In genomic region chr2:45237850-45238542, GRCh38 we compare ENCODE assay signal across 1 cellular context.
TF ChIP-seq lines count a peak whose summit lies in the region.

No MANE protein-coding gene starts in this region.

TF ChIP-seq in HepG2, 621 proteins besides CTCF, POLR2A, EP300 and RAD21 (continued from another document):
- TF ChIP-seq ZNF318 (CRISPR knock-in tag; IDR thresholded peaks at IDR 0.05) (no peak), CEBPG (CRISPR knock-in tag; IDR thresholded peaks at IDR 0.05) (peak; percentile 46), GATAD2A (CRISPR knock-in tag; IDR thresholded peaks at IDR 0.05) (peak; percentile 43), ZFX (CRISPR knock-in tag; IDR thresholded peaks at IDR 0.05; ENCODE audit: low read depth) (0 out of 2 replicates have a peak, but pooled peaks have one; percentile 19), ZSCAN9 (CRISPR knock-in tag; IDR thresholded peaks at IDR 0.05; ENCODE audit: borderline replicate concordance) (0 out of 2 replicates have a peak, but pooled peaks have one; percentile 24), ARID5B (CRISPR knock-in tag; IDR thresholded peaks at IDR 0.05) (peak; percentile 59; the same call in 1 of the 2 replicates), FOXA3 (CRISPR knock-in tag; IDR thresholded peaks at IDR 0.05) (peak; percentile 51), POLR2G (IDR thresholded peaks at IDR 0.05; ENCODE audit: low read depth, low read length) (peak; percentile 43; the same call in 1 of the 2 replicates), HMG20B (CRISPR knock-in tag; conservative IDR thresholded peaks at IDR 0.05) (0 out of 2 replicates have a peak, but pooled peaks have one; percentile 19), FOXP1 (IDR thresholded peaks at IDR 0.05) (no peak), FOXP1 (CRISPR knock-in tag; IDR thresholded peaks at IDR 0.05) (peak; percentile 9; the same call in 1 of the 2 replicates), HDAC2 (CRISPR knock-in tag; IDR thresholded peaks at IDR 0.05) (0 out of 2 replicates have a peak, but pooled peaks have one; percentile 21), ZNF644 (CRISPR knock-in tag; IDR thresholded peaks at IDR 0.05; ENCODE audit: low read depth) (peak; percentile 80), ZNF530 (CRISPR knock-in tag; IDR thresholded peaks at IDR 0.05; ENCODE audit: low read depth) (no peak), CBFB (CRISPR knock-in tag; IDR thresholded peaks at IDR 0.05) (0 out of 2 replicates have a peak, but pooled peaks have one; percentile 27), ZNF746 (CRISPR knock-in tag; IDR thresholded peaks at IDR 0.05) (no peak), NFE2 (CRISPR knock-in tag; IDR thresholded peaks at IDR 0.05) (peak; percentile 87), RFX5 (IDR thresholded peaks at IDR 0.05; ENCODE audit: low read depth, low read length) (peak; percentile 74; the same call in 1 of the 2 replicates), RXRB (CRISPR knock-in tag; IDR thresholded peaks at IDR 0.05; ENCODE audit: borderline replicate concordance) (peak; percentile 34; the same call in 1 of the 2 replicates), RXRA (CRISPR knock-in tag; IDR thresholded peaks at IDR 0.05) (peak; percentile 34; the same call in 1 of the 2 replicates), SAP130 (CRISPR knock-in tag; IDR thresholded peaks at IDR 0.05; ENCODE audit: low read depth) (peak; percentile 44; the same call in 1 of the 2 replicates), ZNF331 (CRISPR knock-in tag; IDR thresholded peaks at IDR 0.05) (0 out of 2 replicates have a peak, but pooled peaks have one; percentile 29), FOSL2 (CRISPR knock-in tag; IDR thresholded peaks at IDR 0.05) (peak; percentile 95), ATF3 (CRISPR knock-in tag; IDR thresholded peaks at IDR 0.05) (peak; percentile 32; the same call in 1 of the 2 replicates), KLF11 (CRISPR knock-in tag; IDR thresholded peaks at IDR 0.05) (0 out of 2 replicates have a peak, but pooled peaks have one; percentile 37), ZNF567 (CRISPR knock-in tag; IDR thresholded peaks at IDR 0.05; ENCODE audit: borderline replicate concordance) (no peak), ZNF691 (CRISPR knock-in tag; IDR thresholded peaks at IDR 0.05; ENCODE audit: borderline replicate concordance, low read depth) (no peak), SMC3 (IDR thresholded peaks at IDR 0.05; ENCODE audit: low read length) (peak; percentile 17), ATF4 (CRISPR knock-in tag; IDR thresholded peaks at IDR 0.05) (peak in 1 of 2 experiments; percentile 74; a peak in 2 of 4 replicates), ELF3 (CRISPR knock-in tag; IDR thresholded peaks at IDR 0.05) (peak; percentile 18; the same call in 1 of the 2 replicates), CREB1 (IDR thresholded peaks at IDR 0.05) (no peak), CREB1 (CRISPR knock-in tag; IDR thresholded peaks at IDR 0.05) (0 out of 2 replicates have a peak, but pooled peaks have one; percentile 13)
- TF ChIP-seq, protein P1, sequence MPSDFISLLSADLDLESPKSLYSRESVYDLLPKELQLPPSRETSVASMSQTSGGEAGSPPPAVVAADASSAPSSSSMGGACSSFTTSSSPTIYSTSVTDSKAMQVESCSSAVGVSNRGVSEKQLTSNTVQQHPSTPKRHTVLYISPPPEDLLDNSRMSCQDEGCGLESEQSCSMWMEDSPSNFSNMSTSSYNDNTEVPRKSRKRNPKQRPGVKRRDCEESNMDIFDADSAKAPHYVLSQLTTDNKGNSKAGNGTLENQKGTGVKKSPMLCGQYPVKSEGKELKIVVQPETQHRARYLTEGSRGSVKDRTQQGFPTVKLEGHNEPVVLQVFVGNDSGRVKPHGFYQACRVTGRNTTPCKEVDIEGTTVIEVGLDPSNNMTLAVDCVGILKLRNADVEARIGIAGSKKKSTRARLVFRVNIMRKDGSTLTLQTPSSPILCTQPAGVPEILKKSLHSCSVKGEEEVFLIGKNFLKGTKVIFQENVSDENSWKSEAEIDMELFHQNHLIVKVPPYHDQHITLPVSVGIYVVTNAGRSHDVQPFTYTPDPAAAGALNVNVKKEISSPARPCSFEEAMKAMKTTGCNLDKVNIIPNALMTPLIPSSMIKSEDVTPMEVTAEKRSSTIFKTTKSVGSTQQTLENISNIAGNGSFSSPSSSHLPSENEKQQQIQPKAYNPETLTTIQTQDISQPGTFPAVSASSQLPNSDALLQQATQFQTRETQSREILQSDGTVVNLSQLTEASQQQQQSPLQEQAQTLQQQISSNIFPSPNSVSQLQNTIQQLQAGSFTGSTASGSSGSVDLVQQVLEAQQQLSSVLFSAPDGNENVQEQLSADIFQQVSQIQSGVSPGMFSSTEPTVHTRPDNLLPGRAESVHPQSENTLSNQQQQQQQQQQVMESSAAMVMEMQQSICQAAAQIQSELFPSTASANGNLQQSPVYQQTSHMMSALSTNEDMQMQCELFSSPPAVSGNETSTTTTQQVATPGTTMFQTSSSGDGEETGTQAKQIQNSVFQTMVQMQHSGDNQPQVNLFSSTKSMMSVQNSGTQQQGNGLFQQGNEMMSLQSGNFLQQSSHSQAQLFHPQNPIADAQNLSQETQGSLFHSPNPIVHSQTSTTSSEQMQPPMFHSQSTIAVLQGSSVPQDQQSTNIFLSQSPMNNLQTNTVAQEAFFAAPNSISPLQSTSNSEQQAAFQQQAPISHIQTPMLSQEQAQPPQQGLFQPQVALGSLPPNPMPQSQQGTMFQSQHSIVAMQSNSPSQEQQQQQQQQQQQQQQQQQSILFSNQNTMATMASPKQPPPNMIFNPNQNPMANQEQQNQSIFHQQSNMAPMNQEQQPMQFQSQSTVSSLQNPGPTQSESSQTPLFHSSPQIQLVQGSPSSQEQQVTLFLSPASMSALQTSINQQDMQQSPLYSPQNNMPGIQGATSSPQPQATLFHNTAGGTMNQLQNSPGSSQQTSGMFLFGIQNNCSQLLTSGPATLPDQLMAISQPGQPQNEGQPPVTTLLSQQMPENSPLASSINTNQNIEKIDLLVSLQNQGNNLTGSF (CRISPR knock-in tag; IDR thresholded peaks at IDR 0.05), result no peak
- TF ChIP-seq, protein P2, sequence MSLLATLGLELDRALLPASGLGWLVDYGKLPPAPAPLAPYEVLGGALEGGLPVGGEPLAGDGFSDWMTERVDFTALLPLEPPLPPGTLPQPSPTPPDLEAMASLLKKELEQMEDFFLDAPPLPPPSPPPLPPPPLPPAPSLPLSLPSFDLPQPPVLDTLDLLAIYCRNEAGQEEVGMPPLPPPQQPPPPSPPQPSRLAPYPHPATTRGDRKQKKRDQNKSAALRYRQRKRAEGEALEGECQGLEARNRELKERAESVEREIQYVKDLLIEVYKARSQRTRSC (CRISPR knock-in tag; IDR thresholded peaks at IDR 0.05; ENCODE audit: low read depth), result no peak
- TF ChIP-seq, protein P3, sequence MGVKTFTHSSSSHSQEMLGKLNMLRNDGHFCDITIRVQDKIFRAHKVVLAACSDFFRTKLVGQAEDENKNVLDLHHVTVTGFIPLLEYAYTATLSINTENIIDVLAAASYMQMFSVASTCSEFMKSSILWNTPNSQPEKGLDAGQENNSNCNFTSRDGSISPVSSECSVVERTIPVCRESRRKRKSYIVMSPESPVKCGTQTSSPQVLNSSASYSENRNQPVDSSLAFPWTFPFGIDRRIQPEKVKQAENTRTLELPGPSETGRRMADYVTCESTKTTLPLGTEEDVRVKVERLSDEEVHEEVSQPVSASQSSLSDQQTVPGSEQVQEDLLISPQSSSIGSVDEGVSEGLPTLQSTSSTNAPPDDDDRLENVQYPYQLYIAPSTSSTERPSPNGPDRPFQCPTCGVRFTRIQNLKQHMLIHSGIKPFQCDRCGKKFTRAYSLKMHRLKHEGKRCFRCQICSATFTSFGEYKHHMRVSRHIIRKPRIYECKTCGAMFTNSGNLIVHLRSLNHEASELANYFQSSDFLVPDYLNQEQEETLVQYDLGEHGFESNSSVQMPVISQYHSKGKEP (CRISPR knock-in tag; IDR thresholded peaks at IDR 0.05), result no peak
